Comparison of ENCODE assay signal across 15 cellular contexts in the genomic region with DNA sequence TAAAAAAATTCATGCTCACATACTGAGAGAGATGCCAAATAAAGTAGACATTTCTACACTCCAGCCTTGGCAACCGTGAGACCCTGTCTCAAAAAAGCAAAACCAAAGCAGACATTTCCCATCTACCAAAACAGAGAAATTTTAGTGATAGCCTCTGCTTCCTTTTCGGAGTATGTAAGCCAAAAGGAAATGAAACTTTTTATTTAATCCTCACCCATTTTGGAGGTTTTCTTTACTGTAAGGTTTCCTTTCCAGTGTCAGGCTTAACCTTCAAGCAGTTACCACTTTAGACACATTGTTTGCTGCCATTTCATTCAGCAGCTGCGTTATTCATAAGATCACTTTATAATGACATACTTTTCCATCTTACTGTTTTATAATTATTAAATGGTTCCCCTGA. TPM values are rescaled to one million over a fixed set of nuclear protein-coding genes. Genes with fewer than 3 reads are reported as not detected.
DNase-seq lines count a peak whose midpoint lies in the region; ATAC-seq lines count a peak whose summit lies in the region.
"Had no signal": no experiment of that assay in that cellular context is flagged by ENCODE, and none has a peak within 500 bp of the region (broad histone marks: within the 10 kb centered on the region; RNA-seq: fewer than 3 reads in every experiment).

No MANE protein-coding gene starts in this region.

- no peak for ATAC-seq in stimulated activated effector memory CD8-positive, alpha-beta T cell treated with anti-CD3 and anti-CD28 coated beads, Interleukin-12 subunit alpha, Interleukin-12 subunit beta, amount 100 ng/mL, for 72 hours
- no peak for ATAC-seq in GM19351 (IDR thresholded peaks at IDR 0.05; ENCODE audit: unreplicated experiment)

- CTCF ChIA-PET in activated naive CD4-positive, alpha-beta T cell treated with anti-CD3 and anti-CD28 coated beads, Interleukin-2, amount 10 ng/mL, durations not matched to agents 7 days and 5 days (lab: Charles Lee) = no interaction called here

- peak overlapping the region; percentile 62 for H3K27ac Mint-ChIP-seq in activated naive CD4-positive, alpha-beta T cell treated with anti-CD3 and anti-CD28 coated beads, Interleukin-2, amount 10 ng/mL, durations not matched to agents 7 days and 5 days
- peak overlapping the region; percentile 53 to 88 (median 80) for H3K27ac Mint-ChIP-seq in immature natural killer cell
- H3K27ac Mint-ChIP-seq in stimulated activated effector memory CD8-positive, alpha-beta T cell treated with anti-CD3 and anti-CD28 coated beads, Interleukin-12 subunit alpha, Interleukin-12 subunit beta, amount 100 ng/mL, for 72 hours = peak overlapping the region; percentile 58

- H3K36me3 Mint-ChIP-seq in activated naive CD4-positive, alpha-beta T cell treated with anti-CD3 and anti-CD28 coated beads, Interleukin-2, amount 10 ng/mL, durations not matched to agents 7 days and 5 days = peaks cover 47% of the 10 kb centered on the region
- H3K36me3 Mint-ChIP-seq in immature natural killer cell = peaks cover 0 to 4% (median 0%) of the 10 kb centered on the region in 3 donors
- peaks cover 26% of the 10 kb centered on the region for H3K36me3 Mint-ChIP-seq in stimulated activated effector memory CD8-positive, alpha-beta T cell treated with anti-CD3 and anti-CD28 coated beads, Interleukin-12 subunit alpha, Interleukin-12 subunit beta, amount 100 ng/mL, for 72 hours
- H3K36me3 Mint-ChIP-seq: activated naive CD8-positive, alpha-beta T cell had no signal

- H3K9me3 Mint-ChIP-seq in activated naive CD4-positive, alpha-beta T cell treated with anti-CD3 and anti-CD28 coated beads, Interleukin-2, amount 10 ng/mL, durations not matched to agents 7 days and 5 days = peaks cover 8% of the 10 kb centered on the region
- H3K9me3 Mint-ChIP-seq in immature natural killer cell = no peaks in the 10 kb centered on the region
- no peaks in the 10 kb centered on the region for H3K9me3 Mint-ChIP-seq in stimulated activated effector memory CD8-positive, alpha-beta T cell treated with anti-CD3 and anti-CD28 coated beads, Interleukin-12 subunit alpha, Interleukin-12 subunit beta, amount 100 ng/mL, for 72 hours

- no peaks in the 10 kb centered on the region for H3K27me3 Mint-ChIP-seq in activated naive CD4-positive, alpha-beta T cell treated with anti-CD3 and anti-CD28 coated beads, Interleukin-2, amount 10 ng/mL, durations not matched to agents 7 days and 5 days
- H3K27me3 Mint-ChIP-seq in immature natural killer cell (ENCODE audit: low read depth in 3 of 3) = no peaks in the 10 kb centered on the region
- H3K27me3 Mint-ChIP-seq: activated naive CD8-positive, alpha-beta T cell had no signal

- no peak overlapping the region for H3K4me3 Mint-ChIP-seq in activated naive CD4-positive, alpha-beta T cell treated with anti-CD3 and anti-CD28 coated beads, Interleukin-2, amount 10 ng/mL, durations not matched to agents 7 days and 5 days
- peak overlapping the region in 4 of 5 donors; percentile 29 to 56 (median 48) for H3K4me3 Mint-ChIP-seq in immature natural killer cell
- H3K4me3 Mint-ChIP-seq in stimulated activated effector memory CD8-positive, alpha-beta T cell treated with anti-CD3 and anti-CD28 coated beads, Interleukin-12 subunit alpha, Interleukin-12 subunit beta, amount 100 ng/mL, for 72 hours = peak overlapping the region; percentile 21
- H3K4me3 Mint-ChIP-seq: activated naive CD8-positive, alpha-beta T cell had no signal

- peaks cover 59% of the 10 kb centered on the region for H3K4me1 Mint-ChIP-seq in activated naive CD4-positive, alpha-beta T cell treated with anti-CD3 and anti-CD28 coated beads, Interleukin-2, amount 10 ng/mL, durations not matched to agents 7 days and 5 days
- peaks cover 82 to 92% of the 10 kb centered on the region in 2 donors for H3K4me1 Mint-ChIP-seq in immature natural killer cell
- H3K4me1 Mint-ChIP-seq in stimulated activated effector memory CD8-positive, alpha-beta T cell treated with anti-CD3 and anti-CD28 coated beads, Interleukin-12 subunit alpha, Interleukin-12 subunit beta, amount 100 ng/mL, for 72 hours = peaks cover 74% of the 10 kb centered on the region

- DNase-seq in activated naive CD4-positive, alpha-beta T cell treated with anti-CD3 and anti-CD28 coated beads, Interleukin-2, amount 10 ng/mL, durations not matched to agents 7 days and 5 days = no peak
- no peak for DNase-seq in activated naive CD4-positive, alpha-beta T cell treated with anti-CD3 and anti-CD28 coated beads, Interleukin-2, amount 50 U/mL, for 16 hours
- DNase-seq in NOMO-1 treated with DMSO at 0.1 percent for 48 hours (lab: John Stamatoyannopoulos, UW; ENCODE audit: unreplicated experiment) (peak; percentile 67), immature natural killer cell (no peak), activated gamma-delta T cell treated with Interleukin-2 at 50 U/mL for 16 hours (no peak), NCI-H1105 (lab: John Stamatoyannopoulos, UW) (no peak)
- no peak for DNase-seq in stimulated activated effector memory CD8-positive, alpha-beta T cell treated with anti-CD3 and anti-CD28 coated beads, Interleukin-12 subunit alpha, Interleukin-12 subunit beta, amount 100 ng/mL, for 72 hours (ENCODE audit: low spot score in 2 of 2)
- DNase-seq: activated CD4-positive, alpha-beta T cell treated with anti-CD3 and anti-CD28 coated beads, Interleukin-2, amount 50 U/mL, for 4 hours; foreskin fibroblast; kidney; MG63; NCI-H2171 treated with DMSO at 0.1 percent for 48 hours; stimulated activated CD8-positive, alpha-beta memory T cell treated with anti-CD3 and anti-CD28 coated beads, Interleukin-4, amount 100 ng/mL, for 48 hours had no signal

RNA-seq across cellular contexts. Expression of a gene that starts 15.9 kb away (rescaled TPM):
- polyA plus RNA-seq in immature natural killer cell = 100 to 1,000 TPM; 207 to 318 (median 314) TPM
